In genomic region chr12:79033788-79034187, GRCh38 we compare ENCODE assay signal across 24 cellular contexts.
"Had no signal": no experiment of that assay in that cellular context is flagged by ENCODE, and none has a peak within 500 bp of the region (broad histone marks: within the 10 kb centered on the region; RNA-seq: fewer than 3 reads in every experiment).

No MANE protein-coding gene starts in this region.

- ATAC-seq: effector memory CD8-positive, alpha-beta T cell; esophagus mucosa; gastrocnemius medialis; heart right ventricle; left cardiac atrium; left lung; left ventricle myocardium superior; lower lobe of right lung; mucosa of descending colon; naive thymus-derived CD8-positive, alpha-beta T cell had no signal

- H3K36me3 ChIP-seq: colonic mucosa, esophagus squamous epithelium, gastrocnemius medialis, heart right ventricle, left lung, lower lobe of right lung had no signal

- H3K4me1 ChIP-seq: colonic mucosa, esophagus squamous epithelium, gastrocnemius medialis, heart right ventricle, left lung, lower lobe of right lung had no signal

- H3K27me3 ChIP-seq: colonic mucosa, esophagus squamous epithelium, gastrocnemius medialis, heart right ventricle, left lung had no signal

- H3K4me3 ChIP-seq: colonic mucosa, esophagus squamous epithelium, gastrocnemius medialis, heart right ventricle, left lung, lower lobe of right lung, mucosa of descending colon had no signal

- H3K27ac ChIP-seq: colonic mucosa, epithelial cell of prostate, esophagus squamous epithelium, gastrocnemius medialis, heart right ventricle, left lung, lower lobe of right lung had no signal

- DNase-seq: colonic mucosa; cortex of kidney; effector CD8-positive, alpha-beta T cell; effector memory CD8-positive, alpha-beta T cell; endodermal cell; erythroblast; esophagus squamous epithelium; foreskin fibroblast; foreskin melanocyte; gastrocnemius medialis; glutamatergic neuron; head of caudate nucleus; heart right ventricle; hippocampal formation; left cardiac atrium; left lung; left ventricle myocardium superior; lower lobe of right lung; mesenchymal stem cell; mucosa of descending colon; naive B cell; naive thymus-derived CD8-positive, alpha-beta T cell had no signal

- H3K9me3 ChIP-seq: colonic mucosa, esophagus squamous epithelium, gastrocnemius medialis, heart right ventricle, left lung, lower lobe of right lung had no signal
